Comparison of ENCODE assay signal across 13 cellular contexts in the genomic region with DNA sequence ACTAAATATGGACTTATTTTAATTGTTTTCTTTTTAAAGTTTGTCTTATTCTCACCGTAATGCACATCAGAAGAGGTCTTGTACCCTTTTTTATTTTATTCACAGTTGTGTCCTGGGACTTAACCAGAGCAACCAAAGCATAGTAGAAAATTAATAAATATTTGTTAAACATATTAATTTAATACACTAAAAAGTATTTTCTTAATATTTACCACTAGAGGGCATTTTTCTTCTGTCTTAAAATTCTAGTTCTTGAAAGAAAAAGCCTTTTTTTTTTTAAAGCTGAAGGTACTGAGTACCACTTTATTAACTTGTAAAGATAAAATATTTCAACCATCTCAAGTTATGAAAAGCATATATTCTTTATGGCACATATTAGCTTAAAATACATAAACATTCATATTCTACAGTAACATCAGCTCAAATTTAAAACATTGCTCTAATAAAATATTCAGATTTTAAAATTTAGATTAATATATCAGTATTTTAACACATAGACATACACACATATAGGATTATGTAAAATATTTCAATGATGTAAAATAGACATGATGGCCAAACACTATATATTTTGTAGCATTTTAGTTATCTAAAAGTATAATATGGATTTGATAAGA.
DNase-seq lines count a peak whose midpoint lies in the region; ATAC-seq lines count a peak whose summit lies in the region.
"Had no signal": no experiment of that assay in that cellular context is flagged by ENCODE, and none has a peak within 500 bp of the region (broad histone marks: within the 10 kb centered on the region; RNA-seq: fewer than 3 reads in every experiment).

No MANE protein-coding gene starts in this region.

- in situ Hi-C loops in G401 (cut with HindIII; ENCODE audit: low sequenced_read_pairs), result no loop called here

- ATAC-seq in HG02763 (IDR thresholded peaks at IDR 0.05; ENCODE audit: unreplicated experiment), result no peak
- ATAC-seq: effector memory CD8-positive, alpha-beta T cell had no signal

- DNase-seq in AML-193 (lab: John Stamatoyannopoulos, UW) (peak; percentile 59 to 62), HCEC 1CT (peak; percentile 43), amniotic epithelial cell (ENCODE audit: low read depth) (peak; percentile 6), iris pigment epithelial cell (ENCODE audit: low read depth) (peak; percentile 5), NCI-H82 treated with DMSO at 0.1 percent for 48 hours (lab: John Stamatoyannopoulos, UW; ENCODE audit: unreplicated experiment) (no peak), G401 (ENCODE audit: low spot score) (no peak), NCI-H2029 treated with DMSO at 0.1 percent for 48 hours (lab: John Stamatoyannopoulos, UW) (no peak)
- DNase-seq: activated CD4-positive, alpha-beta memory T cell treated with anti-CD3 and anti-CD28 coated beads, Interleukin-2, amount 10 ng/mL, durations not matched to agents 7 days and 5 days; activated naive CD4-positive, alpha-beta T cell treated with anti-CD3 and anti-CD28 coated beads, Interleukin-2, amount 50 U/mL, for 16 hours; Calu3; effector memory CD8-positive, alpha-beta T cell; stimulated activated CD4-positive, alpha-beta T cell treated with anti-CD3 and anti-CD28 coated beads, Interleukin-4, amount 100 ng/mL, for 1 hour had no signal

Comparison
In these comparisons a context has a peak if more than half of its experiments do, and no peak if none do; other contexts are left out.
1. DNase-seq: peak in AML-193 (2 of 2), HCEC 1CT (single experiment), amniotic epithelial cell (single experiment) and iris pigment epithelial cell (single experiment); none in NCI-H82 treated with DMSO at 0.1 percent for 48 hours (single experiment), G401 (single experiment) and NCI-H2029 treated with DMSO at 0.1 percent for 48 hours (single experiment).